ENCODE assay signal across 8 cellular contexts in genomic region chr5:154467655-154468354, GRCh38. TPM values are rescaled to one million over a fixed set of nuclear protein-coding genes. Genes with fewer than 3 reads are reported as not detected.
DNase-seq lines count a peak whose midpoint lies in the region; ATAC-seq and TF ChIP-seq lines count a peak whose summit lies in the region.

No MANE protein-coding gene starts in this region.

- peak; percentile 89 for ATAC-seq in GM21526 (IDR thresholded peaks at IDR 0.05; ENCODE audit: low FRiP score, unreplicated experiment)

- no peaks in the 10 kb centered on the region for H3K9me3 ChIP-seq in uterus

- peaks cover 3% of the 10 kb centered on the region for H3K4me1 Mint-ChIP-seq in glutamatergic neuron (ENCODE audit: low read depth, unreplicated experiment)

- H3K27ac ChIP-seq in uterus: no peak overlapping the region

- DNase-seq in ELR (ENCODE audit: low read depth) (peak; percentile 76), HUDEP-2 (lab: John Stamatoyannopoulos, UW; ENCODE audit: unreplicated experiment in 76 of 76) (peak in 59 of 76 experiments; percentile 5 to 75 (median 48)), SHP77 (lab: John Stamatoyannopoulos, UW) (peak; percentile 39 to 48), glutamatergic neuron (peak; percentile 93), posterior vena cava (ENCODE audit: low spot score) (peak; percentile 95), uterus (peak; percentile 42 to 55)
- peak; percentile 70 for DNase-seq in activated gamma-delta T cell treated with anti-CD3 and anti-CD28 coated beads, Interleukin-2, amount 50 U/mL, for 16 hours (ENCODE audit: low read depth)

- H3K27me3 Mint-ChIP-seq in glutamatergic neuron (ENCODE audit: unreplicated experiment): peaks cover 12% of the 10 kb centered on the region

- no peak overlapping the region for H3K27ac Mint-ChIP-seq in glutamatergic neuron (ENCODE audit: unreplicated experiment)

- peaks cover 2 to 18% of the 10 kb centered on the region in 2 donors for H3K27me3 ChIP-seq in uterus

- no peak overlapping the region for H3K4me3 ChIP-seq in uterus

- H3K36me3 Mint-ChIP-seq in glutamatergic neuron (ENCODE audit: unreplicated experiment): no peaks in the 10 kb centered on the region

- H3K36me3 ChIP-seq in uterus: no peaks in the 10 kb centered on the region

- TF ChIP-seq CTCF in glutamatergic neuron (IDR thresholded peaks at IDR 0.05; ENCODE audit: partially characterized antibody, unreplicated experiment) (peak; percentile 95), uterus (IDR thresholded peaks at IDR 0.05) (peak; percentile 51 to 75 (median 68))

- H3K4me1 ChIP-seq in uterus: no peaks in the 10 kb centered on the region

- H3K9me3 Mint-ChIP-seq in glutamatergic neuron (ENCODE audit: unreplicated experiment): no peaks in the 10 kb centered on the region

- no peak overlapping the region for H3K4me3 Mint-ChIP-seq in glutamatergic neuron (ENCODE audit: unreplicated experiment)

- intact Hi-C loops in posterior vena cava (cut with DNase I): loop anchor here (2.0 to 5.0 kb wide), 2 partner anchors 139 to 143 kb away; no protein-coding TSS in a partner anchor
- intact Hi-C loops in uterus (cut with DNase I; ENCODE audit: low total_unique reads): no loop called here

- TF ChIP-seq POLR2A in uterus (IDR thresholded peaks at IDR 0.05): no peak

RNA-seq across cellular contexts. Expression of gene HAND1, which starts 10.2 kb away (rescaled TPM):
- 0.47 TPM for total RNA-seq in glutamatergic neuron (ENCODE audit: unreplicated experiment)
- not detected for total RNA-seq in posterior vena cava
- total RNA-seq in uterus: under 1 TPM in 1 of 4 donors, not detected in 3; 0.14 TPM

RNA-seq across cellular contexts. Expression of gene SAP30L, which starts 22.0 kb away (rescaled TPM):
- total RNA-seq in glutamatergic neuron (ENCODE audit: unreplicated experiment) (18.1 TPM), posterior vena cava (10 to 100 TPM; 34.6 to 50.5 TPM), uterus (10 to 100 TPM in 3 of 4 donors, 1 to 10 TPM in 1; 9.5 to 61.7 (median 31.2) TPM)

Comparison
In these comparisons a context has a peak if more than half of its experiments do, and no peak if none do; other contexts are left out.
1. DNase-seq: peak in every context shown above with its lines; median percentile 95 in posterior vena cava; 93 in glutamatergic neuron; 76 in ELR; 70 in activated gamma-delta T cell treated with anti-CD3 and anti-CD28 coated beads, Interleukin-2, amount 50 U/mL, for 16 hours; 48 in uterus; 48 in HUDEP-2; 44 in SHP77.